Comparison of ENCODE assay signal across 18 cellular contexts in the genomic region with DNA sequence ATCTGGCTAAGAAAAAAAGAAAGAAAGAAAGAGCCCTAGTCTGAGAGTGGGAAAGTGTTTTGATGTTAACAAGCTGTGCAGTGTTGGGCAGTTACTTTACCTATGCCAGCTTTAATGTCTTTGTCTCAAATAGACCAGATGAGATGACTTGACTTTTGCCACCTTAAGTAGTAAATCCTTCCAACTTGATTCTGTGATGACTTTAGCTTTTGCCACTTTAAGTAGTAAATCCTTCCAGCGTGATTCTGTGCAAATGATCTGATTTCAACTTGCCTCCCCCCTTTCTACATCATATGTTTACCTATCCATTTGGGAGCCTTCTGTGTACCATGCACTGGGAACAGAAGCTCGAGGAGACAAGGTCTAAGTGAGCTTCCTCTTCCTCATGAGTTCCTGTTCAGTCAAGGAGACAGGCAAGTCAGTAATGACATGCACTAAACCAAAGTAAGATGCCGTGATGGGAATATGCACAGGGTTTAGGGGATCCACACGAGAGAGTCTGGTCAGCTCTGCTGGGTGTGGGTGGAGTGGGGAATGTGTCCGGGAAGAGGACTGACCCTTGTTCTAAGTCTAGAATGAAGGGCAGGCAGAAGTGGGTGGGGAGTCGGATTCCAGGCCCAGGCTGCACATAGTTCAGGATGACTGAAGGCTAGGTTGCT. TPM values are rescaled to one million over a fixed set of nuclear protein-coding genes. Genes with fewer than 3 reads are reported as not detected.
DNase-seq lines count a peak whose midpoint lies in the region; ATAC-seq, FAIRE-seq and TF ChIP-seq lines count a peak whose summit lies in the region.
"Had no signal": no experiment of that assay in that cellular context is flagged by ENCODE, and none has a peak within 500 bp of the region (broad histone marks: within the 10 kb centered on the region; RNA-seq: fewer than 3 reads in every experiment).

No MANE protein-coding gene starts in this region.

- H3K36me3 Mint-ChIP-seq in astrocyte (ENCODE audit: low read depth, unreplicated experiment) = no peaks in the 10 kb centered on the region

- ATAC-seq in left lobe of liver (peak; percentile 73), HG02763 (IDR thresholded peaks at IDR 0.05; ENCODE audit: unreplicated experiment) (no peak)
- ATAC-seq: activated T-cell treated with anti-CD3 and anti-CD28 coated beads, Interleukin-2, amount 50 U/mL, for 4 hours; foreskin keratinocyte had no signal

- peaks cover 46% of the 10 kb centered on the region for H3K79me2 ChIP-seq in astrocyte (ENCODE audit: insufficient read depth, low read length)
- H3K79me2 ChIP-seq in smooth muscle cell (ENCODE audit: low read depth) = peaks cover 18% of the 10 kb centered on the region

- DNase-seq in SKM-1 treated with dmso at 0.1 percent for 144 hours (lab: John Stamatoyannopoulos, UW; ENCODE audit: unreplicated experiment) (peak; percentile 12), SKM-1 (lab: John Stamatoyannopoulos, UW; ENCODE audit: unreplicated experiment) (no peak), astrocyte (ENCODE audit: low read depth) (peak; percentile 62), left lobe of liver (ENCODE audit: low spot score) (no peak), smooth muscle cell (lab: John Stamatoyannopoulos, UW; ENCODE audit: unreplicated experiment) (no peak), NAMALWA (ENCODE audit: low spot score) (no peak), ecto neural progenitor cell (ENCODE audit: low spot score) (no peak)
- DNase-seq: activated CD4-positive, alpha-beta T cell treated with anti-CD3 and anti-CD28 coated beads for 48 hours; activated T-cell treated with anti-CD3 and anti-CD28 coated beads, Interleukin-2, amount 50 U/mL, for 4 hours; anterior cingulate cortex; foreskin keratinocyte; Kasumi-1; NCI-H187; NCI-H524 treated with DMSO at 0.1 percent for 48 hours; spleen had no signal

- H3K36me3 ChIP-seq in astrocyte (ENCODE audit: insufficient read depth, low read length) (no peaks in the 10 kb centered on the region), smooth muscle cell (ENCODE audit: low read depth) (no peaks in the 10 kb centered on the region)
- H3K36me3 ChIP-seq: spleen had no signal

- H3K4me3 Mint-ChIP-seq in astrocyte (ENCODE audit: unreplicated experiment) = peak overlapping the region; percentile 21
- H3K4me3 Mint-ChIP-seq: activated T-cell treated with anti-CD3 and anti-CD28 coated beads, Interleukin-2, amount 50 U/mL, for 4 hours had no signal

- peaks cover 5% of the 10 kb centered on the region for H3F3A ChIP-seq in smooth muscle cell (ENCODE audit: low read depth)

- peaks cover 6% of the 10 kb centered on the region for H3K4me1 ChIP-seq in astrocyte (ENCODE audit: insufficient read depth, low read length)
- peaks cover 8% of the 10 kb centered on the region for H3K4me1 ChIP-seq in smooth muscle cell (ENCODE audit: low read depth)

- H3K4me3 ChIP-seq in astrocyte (ENCODE audit: insufficient read depth, low read depth, low read length) (no peak overlapping the region), smooth muscle cell (no peak overlapping the region)
- H3K4me3 ChIP-seq: spleen had no signal

- no peak for FAIRE-seq in astrocyte (lab: Jason Lieb, UNC)
- FAIRE-seq: H1, islet of Langerhans had no signal

- TF ChIP-seq CTCF in astrocyte (IDR thresholded peaks at IDR 0.05; ENCODE audit: insufficient read depth, low read depth, low read length) (no peak), smooth muscle cell (IDR thresholded peaks at IDR 0.05; ENCODE audit: borderline replicate concordance, insufficient read depth, poor library complexity, severe bottlenecking) (no peak)

- H3K9ac ChIP-seq in astrocyte (ENCODE audit: low read length) (no peak overlapping the region), smooth muscle cell (ENCODE audit: low read depth) (no peak overlapping the region)

- H3K27ac ChIP-seq in astrocyte (ENCODE audit: low read depth, low read length) (no peak overlapping the region), smooth muscle cell (ENCODE audit: low read depth) (peak overlapping the region; percentile 70)
- H3K27ac ChIP-seq: foreskin keratinocyte, spleen had no signal

- H2AFZ ChIP-seq in astrocyte (ENCODE audit: low read depth, low read length) (peak overlapping the region; percentile 49), smooth muscle cell (ENCODE audit: low read depth) (no peak overlapping the region)

- H3K4me1 Mint-ChIP-seq in astrocyte (ENCODE audit: low read depth, unreplicated experiment) = peaks cover 31% of the 10 kb centered on the region

- peak overlapping the region; percentile 93 for H3K27ac Mint-ChIP-seq in astrocyte (ENCODE audit: unreplicated experiment)

- H3K4me2 ChIP-seq in astrocyte (ENCODE audit: low read length) (peak overlapping the region; percentile 76), smooth muscle cell (peak overlapping the region; percentile 71)

- H3K27me3 ChIP-seq in astrocyte (ENCODE audit: insufficient read depth, low read length) = no peaks in the 10 kb centered on the region
- H3K27me3 ChIP-seq in smooth muscle cell (ENCODE audit: low read depth) = no peaks in the 10 kb centered on the region
- H3K27me3 ChIP-seq: foreskin keratinocyte, spleen had no signal

- no peaks in the 10 kb centered on the region for H3K27me3 Mint-ChIP-seq in astrocyte (ENCODE audit: low read depth, unreplicated experiment)

- no peaks in the 10 kb centered on the region for H3K9me3 Mint-ChIP-seq in astrocyte (ENCODE audit: unreplicated experiment)
- H3K9me3 Mint-ChIP-seq: activated T-cell treated with anti-CD3 and anti-CD28 coated beads, Interleukin-2, amount 50 U/mL, for 4 hours had no signal

- WGBS in smooth muscle cell (ENCODE audit: low lambda C conversion rate) = 24% methylated on average over 6 of the region's 6 CpGs

- H4K20me1 ChIP-seq in astrocyte (ENCODE audit: insufficient read depth, low read length) (no peaks in the 10 kb centered on the region), smooth muscle cell (ENCODE audit: low read depth) (no peaks in the 10 kb centered on the region)

- no peaks in the 10 kb centered on the region for H3K9me3 ChIP-seq in astrocyte (ENCODE audit: insufficient read depth, low read depth, low read length)
- no peaks in the 10 kb centered on the region for H3K9me3 ChIP-seq in smooth muscle cell (replicated peaks; ENCODE audit: low read depth)
- H3K9me3 ChIP-seq: spleen had no signal

RNA-seq across cellular contexts. Expression of a gene that starts 17.3 kb away (rescaled TPM):
- total RNA-seq in astrocyte (101 and 102 TPM in 2 replicates), left lobe of liver (2.6 TPM), smooth muscle cell (106 and 143 TPM in 2 replicates)
- polyA plus RNA-seq in smooth muscle cell = 15.9 and 16.3 TPM in 2 replicates

Comparison
In these comparisons a context has a peak if more than half of its experiments do, and no peak if none do; other contexts are left out.
1. DNase-seq: peak in SKM-1 treated with dmso at 0.1 percent for 144 hours (single experiment) and astrocyte (single experiment); none in SKM-1 (single experiment), left lobe of liver (single experiment), smooth muscle cell (single experiment), NAMALWA (single experiment) and ecto neural progenitor cell (single experiment).
2. RNA of a gene that starts 17.3 kb away (total RNA-seq): 106 to 143 TPM in smooth muscle cell and 101 to 102 TPM in astrocyte; 2.6 TPM in left lobe of liver (single experiment); every median in the first group is over 10 times any median in the second.